16 cellular contexts compared by ENCODE assay signal in genomic region chr10:78656397-78656796, GRCh38.
"Had no signal": no experiment of that assay in that cellular context is flagged by ENCODE, and none has a peak within 500 bp of the region (broad histone marks: within the 10 kb centered on the region; RNA-seq: fewer than 3 reads in every experiment).

No MANE protein-coding gene starts in this region.

- H3K27ac ChIP-seq: ovary, skin epidermis had no signal

- H3K4me3 ChIP-seq: esophagus squamous epithelium, ovary, skin epidermis, stomach had no signal

- H3K27me3 ChIP-seq: dorsolateral prefrontal cortex, ovary, stomach had no signal

- H3K9me3 ChIP-seq: esophagus squamous epithelium, ovary, stomach had no signal

- DNase-seq: activated CD4-positive, alpha-beta T cell treated with anti-CD3 and anti-CD28 coated beads, Interleukin-2, amount 50 U/mL, for 1 hour; activated CD4-positive, CD25-positive, alpha-beta regulatory T cell; activated effector memory CD4-positive, alpha-beta T cell treated with Interleukin-2 at 50 U/mL for 16 hours; activated naive CD8-positive, alpha-beta T cell treated with anti-CD3 and anti-CD28 coated beads for 36 hours; activated T-cell treated with anti-CD3 and anti-CD28 coated beads, Interleukin-2, amount 50 U/mL, for 1 hour; aorta; esophagus squamous epithelium; foreskin fibroblast; mammary epithelial cell; ovary; T-helper 17 cell had no signal

- ATAC-seq: left lobe of liver; natural killer cell treated with Interleukin-12 subunit alpha and Interleukin-12 subunit beta and Interleukin-15 and Interleukin-18, amount 100 ng/mL, for 72 hours; T-helper 17 cell had no signal

- H3K36me3 ChIP-seq: esophagus squamous epithelium, ovary, stomach had no signal
